ENCODE assay signal across 17 cellular contexts in genomic region chr15:91265431-91265940, GRCh38.
"Had no signal": no experiment of that assay in that cellular context is flagged by ENCODE, and none has a peak within 500 bp of the region (broad histone marks: within the 10 kb centered on the region; RNA-seq: fewer than 3 reads in every experiment).

No MANE protein-coding gene starts in this region.

- H3K36me3 ChIP-seq: ascending aorta, uterus had no signal

- H3K9me3 ChIP-seq: ascending aorta, uterus had no signal

- H3K27me3 ChIP-seq: ascending aorta, uterus had no signal

- DNase-seq: activated CD4-positive, alpha-beta T cell treated with anti-CD3 and anti-CD28 coated beads for 1 hour; activated CD4-positive, alpha-beta T cell treated with anti-CD3 and anti-CD28 coated beads, Interleukin-2, amount 50 U/mL, for 1 hour; activated T-cell treated with anti-CD3 and anti-CD28 coated beads, Interleukin-2, amount 50 U/mL, for 24 hours; central memory CD4-positive, alpha-beta T cell; effector memory CD4-positive, alpha-beta T cell; hippocampal formation; kidney glomerular epithelial cell; left ventricle myocardium superior; mammary epithelial cell; naive thymus-derived CD8-positive, alpha-beta T cell; stimulated activated CD4-positive, alpha-beta T cell treated with anti-CD3 and anti-CD28 coated beads, Interleukin-1b, Interleukin-23, amount 100 ng/mL, for 48 hours; stimulated activated naive CD8-positive, alpha-beta T cell treated with anti-CD3 and anti-CD28 coated beads, Interleukin-15, amount 100 ng/mL, for 72 hours; T1000; trophoblast cell; uterus had no signal

- H3K4me3 ChIP-seq: ascending aorta, uterus had no signal

- FAIRE-seq: frontal cortex had no signal
